ENCODE assay signal across 25 cellular contexts in the genomic region with DNA sequence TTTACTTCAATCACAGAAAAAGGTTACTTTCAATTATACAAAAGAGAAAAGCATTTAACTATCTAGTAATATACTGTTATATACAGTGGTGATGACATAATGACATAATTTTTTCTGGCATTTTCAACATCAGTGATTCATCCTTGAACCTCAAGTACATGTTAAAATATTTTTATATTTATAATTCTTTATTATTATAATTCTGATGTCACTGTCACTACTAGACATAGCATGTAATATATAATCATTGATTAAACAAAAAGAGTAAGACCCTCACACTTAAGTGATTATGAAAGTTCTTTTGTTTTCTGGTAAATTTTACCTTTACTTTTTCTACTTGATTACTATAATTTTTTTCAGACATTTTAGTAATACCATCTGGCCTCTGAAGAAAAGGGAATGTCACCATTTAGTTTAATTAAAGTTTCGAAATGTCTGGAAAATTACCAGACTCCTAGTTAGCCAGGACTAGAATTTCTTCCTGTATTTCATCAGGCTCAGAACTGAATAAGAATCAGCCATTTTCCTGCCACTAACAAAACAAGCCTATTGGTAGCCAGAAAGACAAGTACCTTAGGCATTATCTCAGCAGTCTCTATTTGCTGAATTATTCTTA.
DNase-seq lines count a peak whose midpoint lies in the region; TF ChIP-seq lines count a peak whose summit lies in the region.
"Had no signal": no experiment of that assay in that cellular context is flagged by ENCODE, and none has a peak within 500 bp of the region (broad histone marks: within the 10 kb centered on the region; RNA-seq: fewer than 3 reads in every experiment).

No MANE protein-coding gene starts in this region.

- H3K27me3 Mint-ChIP-seq in HFFc6 (ENCODE audit: insufficient read depth) = no peaks in the 10 kb centered on the region
- H3K27me3 Mint-ChIP-seq: brain had no signal

- no peaks in the 10 kb centered on the region for H3K9me3 Mint-ChIP-seq in HFFc6
- H3K9me3 Mint-ChIP-seq: activated B cell treated with CpG ODN at 0.5 μM for 24 hours; brain; naive B cell; stimulated activated naive CD8-positive, alpha-beta T cell treated with anti-CD3 and anti-CD28 coated beads, Interleukin-15, amount 100 ng/mL, for 72 hours had no signal

- H3K4me1 Mint-ChIP-seq in HFFc6 (ENCODE audit: low read depth) = peaks cover 62% of the 10 kb centered on the region
- H3K4me1 Mint-ChIP-seq: activated B cell treated with CpG ODN at 0.5 μM for 24 hours, naive B cell had no signal

- no peak overlapping the region for H3K4me3 ChIP-seq in AG10803 (ENCODE audit: low read length)
- no peak overlapping the region for H3K4me3 ChIP-seq in adipocyte (ENCODE audit: low read length)
- H3K4me3 ChIP-seq in foreskin fibroblast (ENCODE audit: low read depth in 1 of 2, low read length in 2 of 2) = no peak overlapping the region
- H3K4me3 ChIP-seq: adrenal gland, smooth muscle cell had no signal

- H3K4me3 Mint-ChIP-seq in HFFc6 = no peak overlapping the region
- H3K4me3 Mint-ChIP-seq: activated B cell treated with CpG ODN at 0.5 μM for 24 hours; brain; naive B cell; stimulated activated naive CD8-positive, alpha-beta T cell treated with anti-CD3 and anti-CD28 coated beads, Interleukin-15, amount 100 ng/mL, for 72 hours had no signal

- H3K27ac Mint-ChIP-seq in HFFc6 = no peak overlapping the region
- H3K27ac Mint-ChIP-seq: activated B cell treated with CpG ODN at 0.5 μM for 24 hours; brain; naive B cell; stimulated activated naive CD8-positive, alpha-beta T cell treated with anti-CD3 and anti-CD28 coated beads, Interleukin-15, amount 100 ng/mL, for 72 hours had no signal

- H3K9ac ChIP-seq in adipocyte (ENCODE audit: low read length) = no peak overlapping the region

- no peak for TF ChIP-seq CTCF in AG10803 (conservative IDR thresholded peaks at IDR 0.05; ENCODE audit: low read length)
- TF ChIP-seq CTCF in foreskin fibroblast (IDR thresholded peaks at IDR 0.05; ENCODE audit: low read depth, low read length) = no peak
- no peak for TF ChIP-seq CTCF in HFFc6 (IDR thresholded peaks at IDR 0.05)

- H3K9me3 ChIP-seq in adipocyte (ENCODE audit: control insufficient read depth, low read length) = no peaks in the 10 kb centered on the region
- H3K9me3 ChIP-seq: adrenal gland, neutrophil had no signal

- peaks cover 21% of the 10 kb centered on the region for H3K4me1 ChIP-seq in adipocyte (ENCODE audit: control insufficient read depth, insufficient read depth, low read length)
- H3K4me1 ChIP-seq: adrenal gland had no signal

- in situ Hi-C loops in ACHN (cut with HindIII; ENCODE audit: low pct_ligation_motif_present, low pct_unique_long_range_greater_than_20kb, low sequenced_read_pairs) = no loop called here

- 0 out of 2 replicates have a peak, but pooled peaks cover 3% of the 10 kb centered on the region for H3K36me3 Mint-ChIP-seq in HFFc6 (ENCODE audit: low read depth)
- H3K36me3 Mint-ChIP-seq: brain, naive B cell had no signal

- H3K27me3 ChIP-seq in adipocyte (replicated peaks; ENCODE audit: control insufficient read depth, insufficient read depth, low read length) = no peaks in the 10 kb centered on the region
- H3K27me3 ChIP-seq: adrenal gland, neutrophil had no signal

- peak; percentile 31 for DNase-seq in AG08395 (ENCODE audit: low spot score)
- peak; percentile 73 for DNase-seq in AG10803 (ENCODE audit: low read depth)
- DNase-seq in adipocyte (ENCODE audit: low read depth) = peak; percentile 80
- peak; percentile 52 to 86 for DNase-seq in foreskin fibroblast
- no peak for DNase-seq in HK-2 (ENCODE audit: unreplicated experiment)
- DNase-seq in ACHN = no peak
- DNase-seq in HFFc6 = no peak
- no peak for DNase-seq in Kasumi-1 (lab: John Stamatoyannopoulos, UW)
- DNase-seq: activated B cell treated with CpG ODN at 0.5 μM for 24 hours; activated CD4-positive, alpha-beta T cell treated with anti-CD3 and anti-CD28 coated beads, Interleukin-2, amount 50 U/mL, for 48 hours; activated naive CD4-positive, alpha-beta T cell treated with Interleukin-2 at 50 U/mL for 16 hours; adrenal gland; DMS153; KG1; naive B cell; NCI-H1436; NCI-H2081 treated with DMSO at 0.1 percent for 48 hours; NCI-H446; NK-92 treated with Interleukin-12 subunit alpha and Interleukin-12 subunit beta, amount 100 ng/mL, for 24 hours; stimulated activated CD4-positive, alpha-beta T cell treated with anti-CD3 and anti-CD28 coated beads, Interleukin-1b, Interleukin-23, amount 100 ng/mL, for 48 hours; stimulated activated CD8-positive, alpha-beta memory T cell treated with anti-CD3 and anti-CD28 coated beads, Interleukin-4, amount 100 ng/mL, for 48 hours; stimulated activated naive CD8-positive, alpha-beta T cell treated with anti-CD3 and anti-CD28 coated beads, Interleukin-15, amount 100 ng/mL, for 72 hours had no signal

- no peaks in the 10 kb centered on the region for H3K36me3 ChIP-seq in adipocyte (ENCODE audit: control insufficient read depth, insufficient read depth, low read length, severe bottlenecking)
- H3K36me3 ChIP-seq: adrenal gland, neutrophil had no signal

Comparison
In these comparisons a context has a peak if more than half of its experiments do, and no peak if none do; other contexts are left out.
1. DNase-seq: peak in AG08395 (single experiment), AG10803 (single experiment), adipocyte (single experiment) and foreskin fibroblast (2 of 2); none in HK-2 (single experiment), ACHN (single experiment), HFFc6 (single experiment) and Kasumi-1 (0 of 2).